9 cellular contexts compared by ENCODE assay signal in genomic region chr9:127991017-127991756, GRCh38. TPM values are rescaled to one million over a fixed set of nuclear protein-coding genes. Genes with fewer than 3 reads are reported as not detected.
DNase-seq lines count a peak whose midpoint lies in the region; ATAC-seq and TF ChIP-seq lines count a peak whose summit lies in the region.
"Had no signal": no experiment of that assay in that cellular context is flagged by ENCODE, and none has a peak within 500 bp of the region (broad histone marks: within the 10 kb centered on the region; RNA-seq: fewer than 3 reads in every experiment).

No MANE protein-coding gene starts in this region.

- no peaks in the 10 kb centered on the region for H3K27me3 ChIP-seq in mucosa of rectum (ENCODE audit: control insufficient read depth in 2 of 2, insufficient read depth in 2 of 2, low read length in 2 of 2)
- no peaks in the 10 kb centered on the region for H3K27me3 ChIP-seq in adrenal gland

- H3K9me3 ChIP-seq in mucosa of rectum (ENCODE audit: control insufficient read depth in 2 of 2, low read length in 2 of 2) = no peaks in the 10 kb centered on the region
- H3K9me3 ChIP-seq in adrenal gland (replicated peaks in 1 of 3) = no peaks in the 10 kb centered on the region

- H3K9ac ChIP-seq in mucosa of rectum (ENCODE audit: low read depth in 1 of 2, low read length in 2 of 2) = peak overlapping the region; percentile 26 to 48

- H3K4me3 ChIP-seq in mucosa of rectum (ENCODE audit: low read length in 2 of 2) (peak overlapping the region; percentile 8 to 37), adrenal gland (no peak overlapping the region)

- peak; percentile 77 for DNase-seq in DMS53 treated with DMSO at 0.1 percent for 48 hours (lab: John Stamatoyannopoulos, UW; ENCODE audit: unreplicated experiment)
- peak in 2 of 3 experiments; percentile 72 to 94 for DNase-seq in NCI-H1417 (lab: John Stamatoyannopoulos, UW)
- peak; percentile 19 for DNase-seq in central memory CD4-positive, alpha-beta T cell
- no peak for DNase-seq in adrenal gland
- DNase-seq in NOMO-1 treated with dmso at 0.1 percent for 144 hours (lab: John Stamatoyannopoulos, UW; ENCODE audit: unreplicated experiment) = no peak
- DNase-seq: NCI-H187; stimulated activated CD4-positive, alpha-beta T cell treated with anti-CD3 and anti-CD28 coated beads, Interleukin-4, amount 100 ng/mL, for 1 hour had no signal

- 55 to 63% (median 59%) methylated on average over 8 to 10 of the region's 10 CpGs for WGBS in adrenal gland, 4 donors

- no peak for TF ChIP-seq POLR2A in adrenal gland (IDR thresholded peaks at IDR 0.05)

- intact Hi-C loops in adrenal gland (cut with DNase I) = no loop called here

- no peaks in the 10 kb centered on the region for H3K36me3 ChIP-seq in mucosa of rectum (ENCODE audit: control insufficient read depth in 2 of 2, insufficient read depth in 2 of 2, low read length in 2 of 2)
- H3K36me3 ChIP-seq in adrenal gland (replicated peaks in 1 of 2) = no peaks in the 10 kb centered on the region

- no peak for TF ChIP-seq CTCF in adrenal gland (IDR thresholded peaks at IDR 0.05)

- H3K4me1 ChIP-seq in mucosa of rectum (ENCODE audit: control insufficient read depth in 2 of 2, insufficient read depth in 2 of 2, low read length in 2 of 2) (peaks cover 7 to 28% of the 10 kb centered on the region in 2 donors), adrenal gland (replicated peaks in 1 of 2) (peaks cover 0 to 3% of the 10 kb centered on the region in 2 donors)

- peak overlapping the region; percentile 88 to 91 for H3K27ac ChIP-seq in mucosa of rectum (ENCODE audit: low read depth in 2 of 2, low read length in 2 of 2)
- H3K27ac ChIP-seq in adrenal gland = no peak overlapping the region

- no peak for ATAC-seq in HG02973 (IDR thresholded peaks at IDR 0.05; ENCODE audit: unreplicated experiment)

RNA-seq across cellular contexts. Expression of gene EEIG1, which starts 10.4 kb away (rescaled TPM):
- 100 to 1,000 TPM in 2 of 8 donors, 10 to 100 TPM in 6; 35.6 to 179 (median 72.0) TPM for total RNA-seq in adrenal gland
- 10 to 100 TPM; 24.5 to 49.5 (median 32.6) TPM for polyA plus RNA-seq in adrenal gland

RNA-seq across cellular contexts. Expression of gene DPM2, which starts 53.5 kb away (rescaled TPM):
- 10 to 100 TPM; 18.4 to 46.8 (median 31.4) TPM for total RNA-seq in adrenal gland
- 10 to 100 TPM; 32.9 to 36.5 (median 35.6) TPM for polyA plus RNA-seq in adrenal gland

Comparison
In these comparisons a context has a peak if more than half of its experiments do, and no peak if none do; other contexts are left out.
1. DNase-seq: peak in DMS53 treated with DMSO at 0.1 percent for 48 hours (single experiment), NCI-H1417 (2 of 3) and central memory CD4-positive, alpha-beta T cell (single experiment); none in adrenal gland (0 of 7) and NOMO-1 treated with dmso at 0.1 percent for 144 hours (single experiment).
2. H3K27ac ChIP-seq: peak in mucosa of rectum (2 of 2); none in adrenal gland (0 of 5).
3. H3K4me3 ChIP-seq: peak in mucosa of rectum (2 of 2); none in adrenal gland (0 of 4).